In the genomic region with DNA sequence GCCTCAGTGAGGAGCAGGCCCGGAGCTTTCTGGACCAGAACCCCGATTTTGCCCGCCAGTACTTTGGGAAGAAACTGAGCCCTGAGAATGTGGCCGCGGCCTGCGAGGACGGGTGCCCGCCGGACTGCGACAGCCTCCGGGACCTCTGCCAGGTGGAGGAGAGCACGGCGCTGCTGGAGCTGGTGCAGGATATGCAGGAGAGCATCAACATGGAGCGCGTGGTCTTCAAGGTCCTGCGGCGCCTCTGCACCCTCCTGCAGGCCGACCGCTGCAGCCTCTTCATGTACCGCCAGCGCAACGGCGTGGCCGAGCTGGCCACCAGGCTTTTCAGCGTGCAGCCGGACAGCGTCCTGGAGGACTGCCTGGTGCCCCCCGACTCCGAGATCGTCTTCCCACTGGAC, we compare ENCODE assay signal across 17 cellular contexts. TPM values are rescaled to one million over a fixed set of nuclear protein-coding genes. Genes with fewer than 3 reads are reported as not detected.
DNase-seq lines count a peak whose midpoint lies in the region; ATAC-seq and TF ChIP-seq lines count a peak whose summit lies in the region.
"Had no signal": no experiment of that assay in that cellular context is flagged by ENCODE, and none has a peak within 500 bp of the region (broad histone marks: within the 10 kb centered on the region; RNA-seq: fewer than 3 reads in every experiment).

No MANE protein-coding gene starts in this region.

- CTCF ChIA-PET in WTC11 (lab: Charles Lee), result interaction anchor here (1.4 to 1.9 kb wide), 3 partner anchors 23 to 58 kb away, joined by 5 read pairs; partner anchors contain the start of genes ATP5ME and MYL5

- H3K36me3 ChIP-seq in GM23338 (ENCODE audit: insufficient read depth), result no peaks in the 10 kb centered on the region
- no peaks in the 10 kb centered on the region for H3K36me3 ChIP-seq in mesenchymal stem cell (ENCODE audit: control insufficient read depth in 1 of 2, insufficient read depth in 2 of 2, low read depth in 1 of 2, low read length in 2 of 2)
- H3K36me3 ChIP-seq in suprapubic skin, result no peaks in the 10 kb centered on the region

- H3K4me3 ChIP-seq in GM23338 (no peak overlapping the region), mesenchymal stem cell (ENCODE audit: insufficient read depth in 1 of 2, low read depth in 1 of 2, low read length in 2 of 2) (no peak overlapping the region), suprapubic skin (no peak overlapping the region)

- no peaks in the 10 kb centered on the region for H3K79me1 ChIP-seq in mesenchymal stem cell (replicated peaks; ENCODE audit: low read length, poor library complexity, severe bottlenecking)

- ATAC-seq in GM23338 (no peak), WTC11 (no peak), HG02763 (IDR thresholded peaks at IDR 0.05; ENCODE audit: unreplicated experiment) (no peak)

- H3K4me1 Mint-ChIP-seq in GM23338 (peaks cover 10% of the 10 kb centered on the region), WTC11 (peaks cover 10% of the 10 kb centered on the region)
- H3K4me1 Mint-ChIP-seq: CD4-positive, alpha-beta memory T cell had no signal

- H3K4me2 ChIP-seq in GM23338 (no peak overlapping the region), mesenchymal stem cell (ENCODE audit: low read length, poor library complexity, severe bottlenecking) (no peak overlapping the region)

- H3K23ac ChIP-seq in mesenchymal stem cell (ENCODE audit: low read length in 2 of 2), result no peak overlapping the region

- H3K9me3 ChIP-seq in mesenchymal stem cell (ENCODE audit: control insufficient read depth, low read length) (no peaks in the 10 kb centered on the region), suprapubic skin (no peaks in the 10 kb centered on the region)

- H3K27ac Mint-ChIP-seq in GM23338 (peak overlapping the region; percentile 44; the same call in 1 of the 2 replicates), WTC11 (no peak overlapping the region)
- H3K27ac Mint-ChIP-seq: CD4-positive, alpha-beta memory T cell had no signal

- POLR2A ChIA-PET in WTC11 (lab: Charles Lee), result no interaction called here

- no peak for TF ChIP-seq POLR2A in suprapubic skin (IDR thresholded peaks at IDR 0.05)

- no peaks in the 10 kb centered on the region for H3K9me2 ChIP-seq in GM23338 (ENCODE audit: insufficient read depth)

- H3K9me3 Mint-ChIP-seq in GM23338 (no peaks in the 10 kb centered on the region; the same call in 2 of the 3 replicates), WTC11 (no peaks in the 10 kb centered on the region)

- H3K36me3 Mint-ChIP-seq in GM23338 (ENCODE audit: low read depth) (no peaks in the 10 kb centered on the region; the same call in 2 of the 3 replicates), WTC11 (no peaks in the 10 kb centered on the region)
- H3K36me3 Mint-ChIP-seq: CD4-positive, alpha-beta memory T cell had no signal

- H3K4me1 ChIP-seq in GM23338 (ENCODE audit: insufficient read depth) (no peaks in the 10 kb centered on the region; the same call in 1 of the 2 replicates), mesenchymal stem cell (ENCODE audit: control insufficient read depth, insufficient read depth, low read depth, low read length) (peaks cover 20% of the 10 kb centered on the region), suprapubic skin (no peaks in the 10 kb centered on the region)

- H3K27ac ChIP-seq in GM23338 (ENCODE audit: low read depth), result no peak overlapping the region
- H3K27ac ChIP-seq in mesenchymal stem cell (ENCODE audit: low read length, poor library complexity, severe bottlenecking), result peak overlapping the region; percentile 3
- no peak overlapping the region for H3K27ac ChIP-seq in suprapubic skin

- H3K4ac ChIP-seq in mesenchymal stem cell (ENCODE audit: low read depth in 1 of 2, low read length in 2 of 2), result no peak overlapping the region

- H3K4me3 Mint-ChIP-seq in GM23338 (no peak overlapping the region), WTC11 (no peak overlapping the region)
- H3K4me3 Mint-ChIP-seq: CD4-positive, alpha-beta memory T cell had no signal

- no peak overlapping the region for H2AK5ac ChIP-seq in mesenchymal stem cell (ENCODE audit: low read length, severe bottlenecking)

- H3K27me3 Mint-ChIP-seq in GM23338 (ENCODE audit: insufficient read depth, low read depth, poor library complexity) (peaks cover 12% of the 10 kb centered on the region), WTC11 (ENCODE audit: low read depth) (peaks cover 3% of the 10 kb centered on the region; the same call in 1 of the 2 replicates)

- DNase-seq in GM23338 (ENCODE audit: low spot score) (no peak), WTC11 (ENCODE audit: low spot score) (peak; percentile 11), mesenchymal stem cell (no peak), suprapubic skin (ENCODE audit: low spot score in 2 of 2) (peak; percentile 44 to 72), HT-29 (ENCODE audit: low spot score) (no peak), NAMALWA (ENCODE audit: low spot score) (no peak)
- DNase-seq: Calu3; CD4-positive, alpha-beta memory T cell; DMS53; HCEC 1CT; MV-4-11; NCI-H1436; NCI-H2029; NCI-H2171 treated with DMSO at 0.1 percent for 48 hours; NCI-H510A; NCI-H774 had no signal

- no peak overlapping the region for H3K14ac ChIP-seq in mesenchymal stem cell (ENCODE audit: low read length in 2 of 2)

- no peak for TF ChIP-seq EP300 in suprapubic skin (IDR thresholded peaks at IDR 0.05)

- peak overlapping the region; percentile 76 for H2AFZ ChIP-seq in GM23338
- H2AFZ ChIP-seq in mesenchymal stem cell (ENCODE audit: low read depth, low read length), result no peak overlapping the region

- WGBS in mesenchymal stem cell, result 93% methylated on average over 30 of the region's 30 CpGs
- 93% methylated on average over 25 of the region's 30 CpGs for WGBS in suprapubic skin

- H3K27me3 ChIP-seq in GM23338 (ENCODE audit: insufficient read depth), result no peaks in the 10 kb centered on the region
- H3K27me3 ChIP-seq in mesenchymal stem cell (ENCODE audit: control insufficient read depth in 1 of 2, insufficient read depth in 1 of 2, low read length in 2 of 2), result peaks cover 26 to 29% of the 10 kb centered on the region in 2 experiments
- H3K27me3 ChIP-seq in suprapubic skin, result peaks cover 24% of the 10 kb centered on the region

- no peak for TF ChIP-seq CTCF in GM23338 (conservative IDR thresholded peaks at IDR 0.05; ENCODE audit: low read depth in 2 of 2)
- no peak for TF ChIP-seq CTCF in WTC11 (IDR thresholded peaks at IDR 0.05)
- TF ChIP-seq CTCF in suprapubic skin (IDR thresholded peaks at IDR 0.05), result no peak

- H3F3A ChIP-seq in GM23338 (replicated peaks; ENCODE audit: low read depth), result no peaks in the 10 kb centered on the region

- no peaks in the 10 kb centered on the region for H3K79me2 ChIP-seq in GM23338 (replicated peaks; ENCODE audit: insufficient read depth)

- H3K18ac ChIP-seq in mesenchymal stem cell (ENCODE audit: low read depth in 1 of 2, low read length in 2 of 2), result no peak overlapping the region

- no peak overlapping the region for H2BK12ac ChIP-seq in mesenchymal stem cell (ENCODE audit: low read length in 2 of 2)

- no peak overlapping the region for H2BK5ac ChIP-seq in mesenchymal stem cell (ENCODE audit: low read depth, low read length, poor library complexity, severe bottlenecking)

- no peak overlapping the region for H2BK120ac ChIP-seq in mesenchymal stem cell (ENCODE audit: low read depth, low read length)

- no peak overlapping the region for H4K8ac ChIP-seq in mesenchymal stem cell (ENCODE audit: low read length)

- no peak overlapping the region for H3K9ac ChIP-seq in mesenchymal stem cell (ENCODE audit: low read length)

- no peaks in the 10 kb centered on the region for H4K20me1 ChIP-seq in GM23338 (replicated peaks; ENCODE audit: insufficient read depth)

- H4K91ac ChIP-seq in mesenchymal stem cell (ENCODE audit: low read length), result no peak overlapping the region

- no peak overlapping the region for H2BK15ac ChIP-seq in mesenchymal stem cell (ENCODE audit: low read depth, poor library complexity, severe bottlenecking)

TF ChIP-seq in WTC11, 78 proteins besides CTCF, POLR2A, EP300 and RAD21 (continues in another document):
- TF ChIP-seq NR2C2 (CRISPR knock-in tag; IDR thresholded peaks at IDR 0.05) (no peak), ZNF671 (CRISPR knock-in tag; IDR thresholded peaks at IDR 0.05) (no peak)

RNA-seq across cellular contexts. Expression of gene PDE6B, which starts 0.3 kb away (rescaled TPM):
- total RNA-seq in GM23338 (2014; rRNA removed; shearing (Covaris generic)), result 3.1 and 5.0 TPM in 2 replicates
- 3.3 and 3.4 TPM in 2 replicates for polyA plus RNA-seq in GM23338 (2016; fragmentation: Nextera tagmentation; extraction: Ambion mirVana)
- total RNA-seq in WTC11 (2021) (7.1 to 13.1 TPM (median 13.0 TPM) in 3 replicates), suprapubic skin (1 to 10 TPM in 1 of 4 donors, under 1 TPM in 1, not detected in 2; 0.95 to 9.5 TPM)
- polyA plus RNA-seq in mesenchymal stem cell (2013, experiment 1 of 2), result 1.3 TPM
- 0.97 TPM for polyA plus RNA-seq in mesenchymal stem cell (2013, experiment 2 of 2)
- not detected in 2 replicates for total RNA-seq in HT-29 (2014; rRNA removed; shearing (Covaris generic))
- total RNA-seq: Calu3 had no signal

RNA-seq across cellular contexts. Expression of gene ATP5ME, which starts 48.4 kb away (rescaled TPM):
- total RNA-seq in GM23338 (2014; rRNA removed; shearing (Covaris generic)), result 60.5 and 149 TPM in 2 replicates
- polyA plus RNA-seq in GM23338 (2016; fragmentation: Nextera tagmentation; extraction: Ambion mirVana), result 2,021 and 2,519 TPM in 2 replicates
- 458 to 478 TPM (median 468 TPM) in 3 replicates for total RNA-seq in WTC11 (2021)
- polyA plus RNA-seq in mesenchymal stem cell (2013, experiment 1 of 2), result 1,109 TPM
- polyA plus RNA-seq in mesenchymal stem cell (2013, experiment 2 of 2), result 1,079 TPM
- 100 to 1,000 TPM in 2 of 4 donors, 10 to 100 TPM in 2; 60.2 to 167 (median 102) TPM for total RNA-seq in suprapubic skin
- 378 and 389 TPM in 2 replicates for total RNA-seq in HT-29 (2014; rRNA removed; shearing (Covaris generic))

RNA-seq across cellular contexts. Expression of gene MYL5, which starts 48.7 kb away (rescaled TPM):
- total RNA-seq in GM23338 (2014; rRNA removed; shearing (Covaris generic)), result 2.2 and 4.4 TPM in 2 replicates
- polyA plus RNA-seq in GM23338 (2016; fragmentation: Nextera tagmentation; extraction: Ambion mirVana), result 3.0 and 5.7 TPM in 2 replicates
- total RNA-seq in WTC11 (2021) (12.1 to 22.2 TPM (median 14.8 TPM) in 3 replicates), suprapubic skin (10 to 100 TPM in 2 of 4 donors, 1 to 10 TPM in 2; 5.3 to 20.4 (median 10.5) TPM)
- 15.0 TPM for polyA plus RNA-seq in mesenchymal stem cell (2013, experiment 1 of 2)
- 13.1 TPM for polyA plus RNA-seq in mesenchymal stem cell (2013, experiment 2 of 2)
- total RNA-seq in HT-29 (2014; rRNA removed; shearing (Covaris generic)), result 10.9 and 12.6 TPM in 2 replicates

RNA-seq across cellular contexts. Expression of gene TMEM271, which starts 49.5 kb away (rescaled TPM):
- total RNA-seq in GM23338 (2014; rRNA removed; shearing (Covaris generic)), result 0.62 TPM in 1 of 2 replicates, not detected in the other
- 0.11 and 0.21 TPM in 2 replicates for polyA plus RNA-seq in GM23338 (2016; fragmentation: Nextera tagmentation; extraction: Ambion mirVana)
- 0.14 to 0.31 TPM (median 0.16 TPM) in 3 replicates for total RNA-seq in WTC11 (2021)
- not detected for polyA plus RNA-seq in mesenchymal stem cell (2013, experiment 1 of 2)
- not detected for polyA plus RNA-seq in mesenchymal stem cell (2013, experiment 2 of 2)
- total RNA-seq in suprapubic skin, result 1 to 10 TPM in 3 of 4 donors, under 1 TPM in 1; 0.40 to 8.7 (median 3.5) TPM
- not detected in 2 replicates for total RNA-seq in HT-29 (2014; rRNA removed; shearing (Covaris generic))
- total RNA-seq: Calu3; CD4-positive, alpha-beta memory T cell had no signal
- polyA plus RNA-seq: CD4-positive, alpha-beta memory T cell had no signal

Comparison
In these comparisons a context has a peak if more than half of its experiments do, and no peak if none do; other contexts are left out.
1. DNase-seq: peak in WTC11 (single experiment) and suprapubic skin (2 of 2); none in GM23338 (single experiment), mesenchymal stem cell (single experiment), HT-29 (single experiment) and NAMALWA (single experiment).